8 cellular contexts compared by ENCODE assay signal in the genomic region with DNA sequence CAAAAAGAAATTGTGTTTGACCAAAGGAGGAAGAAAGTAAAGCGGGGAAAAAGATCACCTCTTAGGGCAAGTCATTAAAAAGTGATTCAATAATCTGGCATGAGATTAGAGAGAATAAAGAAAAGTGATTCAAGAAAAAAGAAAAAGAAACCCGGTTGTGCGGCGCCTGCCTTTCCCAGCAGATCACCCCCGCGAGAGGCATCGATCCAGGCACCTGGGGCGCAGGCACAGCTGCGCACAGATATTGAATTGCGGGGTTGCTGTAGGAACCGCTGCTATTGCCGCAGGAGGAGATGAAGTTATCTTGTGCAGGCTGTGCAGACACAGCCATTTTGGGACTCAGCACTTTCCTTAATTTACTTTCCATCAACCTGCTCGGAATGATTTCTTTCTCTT.
DNase-seq lines count a peak whose midpoint lies in the region; ATAC-seq and TF ChIP-seq lines count a peak whose summit lies in the region.

No MANE protein-coding gene starts in this region.

- H3K27ac ChIP-seq in left ventricle myocardium inferior (replicated peaks) = peak overlapping the region; percentile 73
- H3K27ac ChIP-seq in rectal smooth muscle tissue (ENCODE audit: low read depth, low read length) = peak overlapping the region; percentile 57

- TF ChIP-seq CTCF in GM12865 (IDR thresholded peaks at IDR 0.05; ENCODE audit: insufficient read depth, low read depth, low read length, missing control alignments) (no peak), left ventricle myocardium inferior (IDR thresholded peaks at IDR 0.05; ENCODE audit: borderline replicate concordance) (no peak)

- peaks cover 3% of the 10 kb centered on the region for H3K9me3 Mint-ChIP-seq in activated T-helper 17 cell treated with anti-CD3 and anti-CD28 coated beads, Interleukin-2, amount 50 U/mL, for 72 hours

- peaks cover 8% of the 10 kb centered on the region for H3K9me3 ChIP-seq in left ventricle myocardium inferior (replicated peaks)

- H3K4me1 ChIP-seq in left ventricle myocardium inferior (peaks cover 10% of the 10 kb centered on the region), rectal smooth muscle tissue (ENCODE audit: control insufficient read depth, insufficient read depth, low read length) (peaks cover 3% of the 10 kb centered on the region)

- H3K4me3 ChIP-seq in GM12865 (ENCODE audit: low read depth, low read length) = peak overlapping the region; percentile 83
- peak overlapping the region; percentile 80 for H3K4me3 ChIP-seq in left ventricle myocardium inferior
- peak overlapping the region; percentile 72 for H3K4me3 ChIP-seq in rectal smooth muscle tissue (ENCODE audit: low read length)

- no peaks in the 10 kb centered on the region for H3K27me3 Mint-ChIP-seq in activated T-helper 17 cell treated with anti-CD3 and anti-CD28 coated beads, Interleukin-2, amount 50 U/mL, for 72 hours

- H3K36me3 Mint-ChIP-seq in activated T-helper 17 cell treated with anti-CD3 and anti-CD28 coated beads, Interleukin-2, amount 50 U/mL, for 72 hours (ENCODE audit: low read depth) = no peaks in the 10 kb centered on the region

- peak overlapping the region; percentile 81 for H3K4me3 Mint-ChIP-seq in activated T-helper 17 cell treated with anti-CD3 and anti-CD28 coated beads, Interleukin-2, amount 50 U/mL, for 72 hours

- H3K27ac Mint-ChIP-seq in activated T-helper 17 cell treated with anti-CD3 and anti-CD28 coated beads, Interleukin-2, amount 50 U/mL, for 72 hours = peak overlapping the region; percentile 74

- no peaks in the 10 kb centered on the region for H3K36me3 ChIP-seq in left ventricle myocardium inferior
- H3K36me3 ChIP-seq in rectal smooth muscle tissue (ENCODE audit: control insufficient read depth, insufficient read depth, low read length) = no peaks in the 10 kb centered on the region

- ATAC-seq in activated T-helper 17 cell treated with anti-CD3 and anti-CD28 coated beads, Interleukin-2, amount 50 U/mL, for 72 hours (replicated peaks) = peak; percentile 42
- ATAC-seq in HG02970 (IDR thresholded peaks at IDR 0.05; ENCODE audit: low FRiP score, unreplicated experiment) (no peak), GM18520 (IDR thresholded peaks at IDR 0.05; ENCODE audit: unreplicated experiment) (no peak)

- peaks cover 3% of the 10 kb centered on the region for H3K4me1 Mint-ChIP-seq in activated T-helper 17 cell treated with anti-CD3 and anti-CD28 coated beads, Interleukin-2, amount 50 U/mL, for 72 hours

- intact Hi-C loops in left ventricle myocardium inferior (cut with micrococcal nuclease) = no loop called here

- H3K9ac ChIP-seq in rectal smooth muscle tissue (ENCODE audit: low read length) = no peak overlapping the region

- H3K27me3 ChIP-seq in left ventricle myocardium inferior (ENCODE audit: low read depth) (no peaks in the 10 kb centered on the region), rectal smooth muscle tissue (ENCODE audit: control insufficient read depth, insufficient read depth, low read length) (no peaks in the 10 kb centered on the region)

- peak; percentile 32 for DNase-seq in GM12865 (ENCODE audit: low read depth)
- DNase-seq in LHCN-M2 (ENCODE audit: low read depth) = peak; percentile 39
- no peak for DNase-seq in left ventricle myocardium inferior
- DNase-seq in H4 (ENCODE audit: low spot score) = no peak

Comparison
In these comparisons a context has a peak if more than half of its experiments do, and no peak if none do; other contexts are left out.
1. DNase-seq: peak in GM12865 (single experiment) and LHCN-M2 (single experiment); none in left ventricle myocardium inferior (single experiment) and H4 (single experiment).
2. Peak in every context shown above with its lines, with median percentiles within 50 percentile points of each other: H3K4me3 ChIP-seq.